ENCODE assay signal across 8 cellular contexts in genomic region chr15:63892794-63893441, GRCh38.
DNase-seq lines count a peak whose midpoint lies in the region; ATAC-seq lines count a peak whose summit lies in the region.

No MANE protein-coding gene starts in this region.

- H3K4me3 Mint-ChIP-seq in activated naive CD4-positive, alpha-beta T cell treated with anti-CD3 and anti-CD28 coated beads, Interleukin-2, amount 10 ng/mL, durations not matched to agents 7 days and 5 days = peak overlapping the region; percentile 11

- H3K36me3 Mint-ChIP-seq in activated naive CD4-positive, alpha-beta T cell treated with anti-CD3 and anti-CD28 coated beads, Interleukin-2, amount 10 ng/mL, durations not matched to agents 7 days and 5 days = no peaks in the 10 kb centered on the region

- no peaks in the 10 kb centered on the region for H3K27me3 Mint-ChIP-seq in activated naive CD4-positive, alpha-beta T cell treated with anti-CD3 and anti-CD28 coated beads, Interleukin-2, amount 10 ng/mL, durations not matched to agents 7 days and 5 days

- peak overlapping the region; percentile 90 for H3K27ac Mint-ChIP-seq in activated naive CD4-positive, alpha-beta T cell treated with anti-CD3 and anti-CD28 coated beads, Interleukin-2, amount 10 ng/mL, durations not matched to agents 7 days and 5 days

- CTCF ChIA-PET in activated naive CD4-positive, alpha-beta T cell treated with anti-CD3 and anti-CD28 coated beads, Interleukin-2, amount 10 ng/mL, durations not matched to agents 7 days and 5 days (lab: Charles Lee) = interaction anchor here (0.8 to 2.5 kb wide), 15 partner anchors 9 to 286 kb away, joined by 3 to 28 read pairs (median 5); partner anchors contain the start of gene DAPK2

- peaks cover 69% of the 10 kb centered on the region for H3K4me1 Mint-ChIP-seq in activated naive CD4-positive, alpha-beta T cell treated with anti-CD3 and anti-CD28 coated beads, Interleukin-2, amount 10 ng/mL, durations not matched to agents 7 days and 5 days

- no peaks in the 10 kb centered on the region for H3K9me3 Mint-ChIP-seq in activated naive CD4-positive, alpha-beta T cell treated with anti-CD3 and anti-CD28 coated beads, Interleukin-2, amount 10 ng/mL, durations not matched to agents 7 days and 5 days

- ATAC-seq in GM19397 (IDR thresholded peaks at IDR 0.05; ENCODE audit: unreplicated experiment) (peak; percentile 38), GM18907 (IDR thresholded peaks at IDR 0.05; ENCODE audit: unreplicated experiment) (no peak)

- DNase-seq in T follicular helper cell (ENCODE audit: low read depth) = peak; percentile 50
- peak; percentile 89 for DNase-seq in activated naive CD4-positive, alpha-beta T cell treated with anti-CD3 and anti-CD28 coated beads, Interleukin-2, amount 10 ng/mL, durations not matched to agents 7 days and 5 days
- DNase-seq in stimulated activated CD4-positive, alpha-beta T cell treated with anti-CD3 and anti-CD28 coated beads, Interleukin-2, amount 100 ng/mL, for 4 hours (ENCODE audit: low read depth) = peak; percentile 60
- no peak for DNase-seq in NCI-H146 (lab: John Stamatoyannopoulos, UW)
- no peak for DNase-seq in NCI-H187 treated with DMSO at 0.1 percent for 48 hours (lab: John Stamatoyannopoulos, UW)
- DNase-seq in NCI-H2029 (lab: John Stamatoyannopoulos, UW) = no peak

Comparison
In these comparisons a context has a peak if more than half of its experiments do, and no peak if none do; other contexts are left out.
1. DNase-seq: peak in T follicular helper cell (single experiment), activated naive CD4-positive, alpha-beta T cell treated with anti-CD3 and anti-CD28 coated beads, Interleukin-2, amount 10 ng/mL, durations not matched to agents 7 days and 5 days (single experiment) and stimulated activated CD4-positive, alpha-beta T cell treated with anti-CD3 and anti-CD28 coated beads, Interleukin-2, amount 100 ng/mL, for 4 hours (single experiment); none in NCI-H146 (single experiment), NCI-H187 treated with DMSO at 0.1 percent for 48 hours (single experiment) and NCI-H2029 (single experiment).